In the genomic region with DNA sequence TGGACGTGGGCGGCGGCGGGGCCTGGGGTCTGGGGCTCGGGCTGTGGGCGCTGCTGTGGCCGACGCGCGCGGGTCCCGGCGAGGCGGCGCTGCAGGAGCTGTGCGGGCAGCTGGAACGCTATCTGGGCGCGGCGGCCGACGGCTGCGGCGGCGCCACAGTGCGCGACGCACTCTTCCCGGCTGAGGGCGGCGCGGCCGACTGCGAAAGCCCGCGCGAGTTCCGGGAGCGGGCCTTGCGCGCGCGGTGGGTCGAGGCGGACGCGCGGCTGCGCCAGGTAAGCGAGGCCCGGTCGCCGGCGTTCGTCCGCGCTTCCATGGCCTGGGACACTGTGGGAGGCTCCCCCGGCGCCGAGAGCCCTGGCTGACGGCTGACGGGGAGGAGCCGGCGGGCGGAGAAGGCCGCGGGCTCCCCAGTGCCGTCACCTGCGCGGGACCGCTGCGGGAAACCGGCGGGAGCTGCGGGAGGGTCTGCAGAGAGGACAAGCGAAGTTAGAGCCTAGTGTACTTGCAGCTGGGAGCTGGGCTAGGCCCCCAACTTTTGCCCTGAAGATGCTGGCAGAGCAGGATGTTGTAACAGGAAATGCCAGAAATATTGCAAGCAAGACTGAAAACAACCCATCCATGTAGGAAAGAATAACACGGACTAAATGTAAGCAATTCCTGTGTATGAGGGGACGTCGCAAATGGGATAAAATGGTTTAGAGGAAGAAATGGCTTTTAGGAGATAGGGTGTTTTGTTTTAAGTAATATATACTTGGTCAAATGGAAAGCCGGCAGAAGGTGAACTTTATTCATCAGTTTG, we compare ENCODE assay signal across 9 cellular contexts. TPM values are rescaled to one million over a fixed set of nuclear protein-coding genes. Genes with fewer than 3 reads are reported as not detected.
DNase-seq lines count a peak whose midpoint lies in the region; ATAC-seq and TF ChIP-seq lines count a peak whose summit lies in the region.
"Had no signal": no experiment of that assay in that cellular context is flagged by ENCODE, and none has a peak within 500 bp of the region (broad histone marks: within the 10 kb centered on the region; RNA-seq: fewer than 3 reads in every experiment).

No MANE protein-coding gene starts in this region.

- peak overlapping the region; percentile 99 for H3K9ac ChIP-seq in skeletal muscle satellite cell (ENCODE audit: low read depth, low read length)

- H3K9me3 ChIP-seq in SJCRH30 (replicated peaks), result no peaks in the 10 kb centered on the region
- H3K9me3 ChIP-seq in skeletal muscle satellite cell (replicated peaks; ENCODE audit: low read length), result no peaks in the 10 kb centered on the region

- H3K4me3 ChIP-seq in AG09309 (ENCODE audit: control insufficient read depth, low read depth, low read length) (peak overlapping the region; percentile 86), SJCRH30 (peak overlapping the region; percentile 88), iPS-11a (ENCODE audit: low read depth, low read length) (peak overlapping the region; percentile 78), skeletal muscle satellite cell (ENCODE audit: low read length) (peak overlapping the region; percentile 100)

- no peak overlapping the region; the same call in 1 of the 2 replicates for H3K27ac ChIP-seq in SJCRH30

- DNase-seq in AG09309 (ENCODE audit: low read depth) (no peak), SJCRH30 (peak in 1 of 2 experiments; percentile 24), astrocyte of the hippocampus (ENCODE audit: low read depth, low spot score) (peak; percentile 81)

- no peak for TF ChIP-seq CTCF in AG09309 (IDR thresholded peaks at IDR 0.05; ENCODE audit: control insufficient read depth, insufficient read depth, low read depth, low read length, missing control alignments)

- ATAC-seq in GM18868 (IDR thresholded peaks at IDR 0.05; ENCODE audit: unreplicated experiment), result peak; percentile 7
- peak; percentile 14 for ATAC-seq in HG03175 (IDR thresholded peaks at IDR 0.05; ENCODE audit: unreplicated experiment)
- no peak for ATAC-seq in HG03097 (IDR thresholded peaks at IDR 0.05; ENCODE audit: low FRiP score, unreplicated experiment)

- H3K4me1 ChIP-seq in SJCRH30 (no peaks in the 10 kb centered on the region), skeletal muscle satellite cell (ENCODE audit: control insufficient read depth, insufficient read depth, low read length) (peaks cover 11% of the 10 kb centered on the region)

- H3K27me3 ChIP-seq in SJCRH30 (no peaks in the 10 kb centered on the region), skeletal muscle satellite cell (ENCODE audit: control insufficient read depth, insufficient read depth, low read length) (no peaks in the 10 kb centered on the region)

- H3K36me3 ChIP-seq in SJCRH30 (peaks cover 3% of the 10 kb centered on the region; the same call in 1 of the 2 replicates), skeletal muscle satellite cell (ENCODE audit: insufficient read depth, low read length) (peaks cover 21% of the 10 kb centered on the region)

- H3K4me2 ChIP-seq in skeletal muscle satellite cell (ENCODE audit: low read length), result peak overlapping the region; percentile 82

RNA-seq across cellular contexts. Expression of a gene that starts 0.8 kb away (rescaled TPM):
- total RNA-seq in SJCRH30 (2014; rRNA removed; shearing (Covaris generic)), result 3.4 and 5.2 TPM in 2 replicates
- total RNA-seq in skeletal muscle satellite cell (2012; rRNA removed), result 3.9 and 4.1 TPM in 2 replicates

RNA-seq across cellular contexts. Expression of a gene that starts 4.4 kb away (rescaled TPM):
- 0.06 TPM in 1 of 2 replicates, not detected in the other for total RNA-seq in SJCRH30 (2014; rRNA removed; shearing (Covaris generic))
- not detected in 2 replicates for total RNA-seq in skeletal muscle satellite cell (2012; rRNA removed)
- total RNA-seq: NCI-H460 had no signal
